ENCODE assay signal across 8 cellular contexts in the genomic region with DNA sequence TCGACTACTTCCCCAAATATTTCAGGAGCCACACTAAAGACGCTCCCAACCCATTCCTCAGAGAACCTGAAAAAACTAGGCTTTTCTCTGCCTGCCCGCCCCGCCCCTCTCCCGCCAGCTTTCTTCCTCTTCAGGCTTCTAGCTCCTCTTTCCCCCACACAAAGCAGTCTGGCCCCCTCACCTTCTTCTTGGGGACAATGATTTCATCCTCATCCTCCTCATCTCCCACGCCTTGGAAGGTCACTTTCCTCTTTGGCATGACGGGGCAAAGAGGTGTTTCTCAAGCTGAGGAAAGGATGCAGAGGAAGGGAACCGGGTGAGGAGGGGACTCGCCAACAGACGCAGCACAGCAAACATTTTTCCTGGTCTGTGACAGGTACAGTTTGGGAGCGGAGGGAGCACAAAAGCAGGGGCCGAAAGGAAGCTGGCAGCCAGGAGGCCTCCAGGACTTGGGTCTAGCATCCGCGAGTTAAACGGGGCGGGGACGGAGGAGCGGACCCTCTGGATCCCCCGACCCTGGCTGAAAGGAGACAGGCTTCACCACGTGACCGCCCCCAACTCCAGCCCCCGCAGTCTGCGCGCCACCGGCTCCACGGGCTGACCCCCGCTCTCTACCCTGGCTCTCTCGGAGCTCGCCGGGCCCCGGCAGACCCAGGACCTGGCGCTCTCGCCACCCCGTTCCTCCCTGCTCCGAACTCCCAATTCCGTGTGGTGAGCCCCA. TPM values are rescaled to one million over a fixed set of nuclear protein-coding genes. Genes with fewer than 3 reads are reported as not detected.
DNase-seq lines count a peak whose midpoint lies in the region; ATAC-seq and TF ChIP-seq lines count a peak whose summit lies in the region.

No MANE protein-coding gene starts in this region.

- H3K9me3 ChIP-seq in AG04450 (ENCODE audit: control insufficient read depth, insufficient read depth, low read length) (no peaks in the 10 kb centered on the region; the same call in 1 of the 2 replicates), endodermal cell (ENCODE audit: control insufficient read depth, low read length) (no peaks in the 10 kb centered on the region)

- TF ChIP-seq CTCF in AG04450 (IDR thresholded peaks at IDR 0.05; ENCODE audit: low read depth, low read length) (no peak), endodermal cell (conservative IDR thresholded peaks at IDR 0.05) (no peak), natural killer cell (IDR thresholded peaks at IDR 0.05) (no peak)

- H3K9ac ChIP-seq in endodermal cell (ENCODE audit: extremely low read depth, low read length, poor library complexity, severe bottlenecking) = peak overlapping the region; percentile 96

- POLR2A ChIA-PET in AG04450 (lab: Yijun Ruan, JAX) = interaction anchor here (1.0 to 2.0 kb wide), 3 partner anchors 16 to 55 kb away, joined by 3 to 9 read pairs (median 5); partner anchors contain the start of genes TBC1D10B and ZNF771

- H3K4me1 ChIP-seq in endodermal cell (ENCODE audit: control insufficient read depth, insufficient read depth, low read length) = peaks cover 9% of the 10 kb centered on the region

- H3K4me1 Mint-ChIP-seq in endodermal cell (peaks cover 14% of the 10 kb centered on the region), natural killer cell (peaks cover 67 to 73% of the 10 kb centered on the region in 2 donors)

- H3K27me3 Mint-ChIP-seq in endodermal cell (ENCODE audit: insufficient read depth) = no peaks in the 10 kb centered on the region
- H3K27me3 Mint-ChIP-seq in natural killer cell (ENCODE audit: low read depth in 2 of 2) = no peaks in the 10 kb centered on the region

- H3K9me3 Mint-ChIP-seq in endodermal cell (no peaks in the 10 kb centered on the region), natural killer cell (no peaks in the 10 kb centered on the region)

- DNase-seq in AG04450 (ENCODE audit: low read depth, low spot score) (no peak), OCI-M1 (lab: John Stamatoyannopoulos, UW) (peak; percentile 52), endodermal cell (no peak), natural killer cell (no peak), GM19238 (ENCODE audit: insufficient read length, low spot score) (no peak)

- WGBS in endodermal cell (ENCODE audit: insufficient coverage in 1 of 2, insufficient read length in 1 of 2), 2 experiments = 3 to 11% methylated on average over 14 to 36 of the region's 36 CpGs

- H3K27me3 ChIP-seq in AG04450 (ENCODE audit: control insufficient read depth, insufficient read depth, low read length) (no peaks in the 10 kb centered on the region), endodermal cell (ENCODE audit: control insufficient read depth, insufficient read depth, low read length, poor library complexity, severe bottlenecking) (no peaks in the 10 kb centered on the region)

- peak; percentile 3 for ATAC-seq in GM19463 (IDR thresholded peaks at IDR 0.05; ENCODE audit: unreplicated experiment)
- ATAC-seq in natural killer cell = peak; percentile 5 to 18 (median 8)
- ATAC-seq in HG03565 (IDR thresholded peaks at IDR 0.05; ENCODE audit: unreplicated experiment) = no peak
- no peak for ATAC-seq in HG03097 (IDR thresholded peaks at IDR 0.05; ENCODE audit: low FRiP score, unreplicated experiment)

- peaks cover 60% of the 10 kb centered on the region for H3K36me3 ChIP-seq in endodermal cell (ENCODE audit: control insufficient read depth, insufficient read depth, low read length)

- peak overlapping the region; percentile 98 for H3K4me3 ChIP-seq in AG04450 (ENCODE audit: low read depth, low read length)
- H3K4me3 ChIP-seq in endodermal cell (ENCODE audit: low read length) = peak overlapping the region; percentile 93

- H3K27ac ChIP-seq in AG04450 (ENCODE audit: low read depth, low read length) = peak overlapping the region; percentile 84
- peak overlapping the region; percentile 85 for H3K27ac ChIP-seq in endodermal cell (ENCODE audit: low read depth, low read length)

- CTCF ChIA-PET in AG04450 (lab: Charles Lee) = interaction anchor here (1.1 kb wide), 1 partner anchor 55 kb away, joined by 3 read pairs; no protein-coding TSS in a partner anchor

- intact Hi-C loops in natural killer cell (cut with micrococcal nuclease) = loop anchor here (1.0 kb wide), 1 partner anchor 16 kb away; the partner anchor contains the start of gene TBC1D10B

- peak overlapping the region; percentile 96 for H3K4me3 Mint-ChIP-seq in endodermal cell
- peak overlapping the region; percentile 95 for H3K4me3 Mint-ChIP-seq in natural killer cell

- peaks cover 43% of the 10 kb centered on the region for H3K36me3 Mint-ChIP-seq in endodermal cell (ENCODE audit: low read depth)
- no peaks in the 10 kb centered on the region for H3K36me3 Mint-ChIP-seq in natural killer cell

- H3K27ac Mint-ChIP-seq in endodermal cell (peak overlapping the region; percentile 99), natural killer cell (peak overlapping the region; percentile 96 to 98)

RNA-seq across cellular contexts. Expression of gene CD2BP2, which starts 0.5 kb away (rescaled TPM):
- polyA plus RNA-seq in AG04450 (2011; rRNA removed) = 48.9 and 49.5 TPM in 2 replicates
- 26.9 and 36.6 TPM in 2 replicates for polyA minus RNA-seq in AG04450 (2011; rRNA and poly(A)+ RNA removed)
- total RNA-seq in endodermal cell (10 to 100 TPM; 75.4 to 76.0 TPM), natural killer cell (100 to 1,000 TPM in 1 of 3 donors, 10 to 100 TPM in 2; 79.5 to 104 (median 87.7) TPM)
- 39.8 TPM for polyA plus RNA-seq in endodermal cell (2013, experiment 1 of 2)
- polyA plus RNA-seq in endodermal cell (2013, experiment 2 of 2) = 35.9 TPM

RNA-seq across cellular contexts. Expression of gene TBC1D10B, which starts 15.7 kb away (rescaled TPM):
- polyA plus RNA-seq in AG04450 (2011; rRNA removed) = 12.0 and 14.8 TPM in 2 replicates
- polyA minus RNA-seq in AG04450 (2011; rRNA and poly(A)+ RNA removed) = 16.8 and 18.3 TPM in 2 replicates
- total RNA-seq in endodermal cell (10 to 100 TPM; 30.7 to 36.3 TPM), natural killer cell (10 to 100 TPM; 43.0 to 55.3 (median 50.2) TPM)
- polyA plus RNA-seq in endodermal cell (2013, experiment 1 of 2) = 32.4 TPM
- 27.8 TPM for polyA plus RNA-seq in endodermal cell (2013, experiment 2 of 2)

RNA-seq across cellular contexts. Expression of gene MYL11, which starts 20.0 kb away (rescaled TPM):
- 0.55 TPM in 1 of 2 replicates, not detected in the other for polyA plus RNA-seq in AG04450 (2011; rRNA removed)
- polyA minus RNA-seq in AG04450 (2011; rRNA and poly(A)+ RNA removed) = not detected in 2 replicates
- total RNA-seq in endodermal cell (1 to 10 TPM in 1 of 2 donors, not detected in 1; 1.2 TPM), natural killer cell (1 to 10 TPM; 2.9 to 8.0 (median 7.2) TPM)
- 0.64 TPM for polyA plus RNA-seq in endodermal cell (2013, experiment 1 of 2)
- 0.62 TPM for polyA plus RNA-seq in endodermal cell (2013, experiment 2 of 2)

RNA-seq across cellular contexts. Expression of gene SEPTIN1, which starts 27.8 kb away (rescaled TPM):
- not detected in 2 replicates for polyA plus RNA-seq in AG04450 (2011; rRNA removed)
- 0.51 TPM in 1 of 2 replicates, not detected in the other for polyA minus RNA-seq in AG04450 (2011; rRNA and poly(A)+ RNA removed)
- total RNA-seq in endodermal cell (1 to 10 TPM; 1.1 to 2.3 TPM), natural killer cell (100 to 1,000 TPM; 196 to 210 (median 205) TPM)
- 3.3 TPM for polyA plus RNA-seq in endodermal cell (2013, experiment 1 of 2)
- 2.0 TPM for polyA plus RNA-seq in endodermal cell (2013, experiment 2 of 2)

RNA-seq across cellular contexts. Expression of gene ZNF48, which starts 40.6 kb away (rescaled TPM):
- 4.3 and 5.3 TPM in 2 replicates for polyA plus RNA-seq in AG04450 (2011; rRNA removed)
- polyA minus RNA-seq in AG04450 (2011; rRNA and poly(A)+ RNA removed) = 5.9 and 6.6 TPM in 2 replicates
- total RNA-seq in endodermal cell = 10 to 100 TPM; 40.1 to 58.4 TPM
- polyA plus RNA-seq in endodermal cell (2013, experiment 1 of 2) = 66.8 TPM
- polyA plus RNA-seq in endodermal cell (2013, experiment 2 of 2) = 70.0 TPM
- total RNA-seq in natural killer cell = 1 to 10 TPM; 5.5 to 7.4 (median 7.1) TPM

Comparison
In these comparisons a context has a peak if more than half of its experiments do, and no peak if none do; other contexts are left out.
1. ATAC-seq: peak in GM19463 (single experiment) and natural killer cell (3 of 3); none in HG03565 (single experiment) and HG03097 (single experiment).